In genomic region chr14:56808314-56809201, GRCh38 we compare ENCODE assay signal across 11 cellular contexts. TPM values are rescaled to one million over a fixed set of nuclear protein-coding genes. Genes with fewer than 3 reads are reported as not detected.
DNase-seq lines count a peak whose midpoint lies in the region; ATAC-seq and TF ChIP-seq lines count a peak whose summit lies in the region.
"Had no signal": no experiment of that assay in that cellular context is flagged by ENCODE, and none has a peak within 500 bp of the region (broad histone marks: within the 10 kb centered on the region; RNA-seq: fewer than 3 reads in every experiment).

No MANE protein-coding gene starts in this region.

- H3K4me3 ChIP-seq in H7 (ENCODE audit: insufficient read depth, low read depth, low read length) = peak overlapping the region; percentile 52
- peak overlapping the region; percentile 26 for H3K4me3 ChIP-seq in right cardiac atrium (ENCODE audit: low read length)

- peak overlapping the region; percentile 54 for H3K4me3 Mint-ChIP-seq in progenitor cell of endocrine pancreas (ENCODE audit: low read depth)

- H3K9me3 ChIP-seq in right cardiac atrium (ENCODE audit: control insufficient read depth, low read length) = no peaks in the 10 kb centered on the region

- H3K4me1 Mint-ChIP-seq in progenitor cell of endocrine pancreas (ENCODE audit: low read depth) = peaks cover 19% of the 10 kb centered on the region

- H3K27ac ChIP-seq in right cardiac atrium (ENCODE audit: low read length) = no peak overlapping the region
- H3K27ac ChIP-seq: skin epidermis had no signal

- H3K36me3 ChIP-seq in H7 (replicated peaks; ENCODE audit: control insufficient read depth, insufficient read depth, low read length) = no peaks in the 10 kb centered on the region

- peaks cover 90% of the 10 kb centered on the region for H3K27me3 Mint-ChIP-seq in progenitor cell of endocrine pancreas

- WGBS in right cardiac atrium = 4% methylated on average over 71 of the region's 71 CpGs

- DNase-seq in H7 (peak; percentile 81), NCI-H524 treated with DMSO at 0.1 percent for 48 hours (lab: John Stamatoyannopoulos, UW) (peak; percentile 43), right cardiac atrium (no peak), progenitor cell of endocrine pancreas (ENCODE audit: low spot score, unreplicated experiment) (no peak), SW480 (ENCODE audit: low spot score) (no peak)
- no peak for DNase-seq in stimulated activated CD4-positive, alpha-beta T cell treated with anti-CD3 and anti-CD28 coated beads, Interleukin-4, amount 100 ng/mL, for 1 hour
- no peak for DNase-seq in stimulated activated CD4-positive, alpha-beta T cell treated with anti-CD3 and anti-CD28 coated beads, Interleukin-2, amount 100 ng/mL, for 48 hours
- DNase-seq: kidney glomerular epithelial cell, NCI-H2029 treated with DMSO at 0.1 percent for 48 hours had no signal

- no peaks in the 10 kb centered on the region for H3K4me1 ChIP-seq in right cardiac atrium (ENCODE audit: control insufficient read depth, insufficient read depth, low read length)

- ATAC-seq in right cardiac atrium = no peak

- H3K27me3 ChIP-seq in H7 (ENCODE audit: control insufficient read depth, insufficient read depth, low read length) (peaks cover 78% of the 10 kb centered on the region), right cardiac atrium (ENCODE audit: control insufficient read depth, insufficient read depth) (peaks cover 6% of the 10 kb centered on the region)

- H3K27ac Mint-ChIP-seq in progenitor cell of endocrine pancreas = peak overlapping the region; percentile 66

- intact Hi-C loops in right cardiac atrium (cut with DNase I) = no loop called here

- TF ChIP-seq CTCF in progenitor cell of endocrine pancreas (IDR thresholded peaks at IDR 0.05; ENCODE audit: unreplicated experiment) = no peak

- no peaks in the 10 kb centered on the region for H3K9me3 Mint-ChIP-seq in progenitor cell of endocrine pancreas (ENCODE audit: low read depth)

- H3K36me3 Mint-ChIP-seq in progenitor cell of endocrine pancreas (ENCODE audit: insufficient read depth) = no peaks in the 10 kb centered on the region

RNA-seq across cellular contexts. Expression of gene OTX2, which starts 1.7 kb away (rescaled TPM):
- total RNA-seq in H7 (2014; rRNA removed; shearing (Covaris generic)) = 85.8 and 148 TPM in 2 replicates
- total RNA-seq in right cardiac atrium (not detected), progenitor cell of endocrine pancreas (0.27 TPM in 1 of 2 replicates, not detected in the other)
- polyA plus RNA-seq in right cardiac atrium = not detected
- polyA plus RNA-seq: esophagus had no signal

Comparison
In these comparisons a context has a peak if more than half of its experiments do, and no peak if none do; other contexts are left out.
1. DNase-seq: peak in H7 (single experiment) and NCI-H524 treated with DMSO at 0.1 percent for 48 hours (single experiment); none in right cardiac atrium (0 of 3), progenitor cell of endocrine pancreas (single experiment), stimulated activated CD4-positive, alpha-beta T cell treated with anti-CD3 and anti-CD28 coated beads, Interleukin-4, amount 100 ng/mL, for 1 hour (single experiment), stimulated activated CD4-positive, alpha-beta T cell treated with anti-CD3 and anti-CD28 coated beads, Interleukin-2, amount 100 ng/mL, for 48 hours (0 of 2) and SW480 (single experiment).
2. RNA of gene OTX2, which starts 1.7 kb away (total RNA-seq): 85.8 to 148 TPM in H7; 0.27 TPM in progenitor cell of endocrine pancreas and not detected in right cardiac atrium; every median in the first group is over 10 times any median in the second.